ENCODE assay signal across 1 cellular context in the genomic region with DNA sequence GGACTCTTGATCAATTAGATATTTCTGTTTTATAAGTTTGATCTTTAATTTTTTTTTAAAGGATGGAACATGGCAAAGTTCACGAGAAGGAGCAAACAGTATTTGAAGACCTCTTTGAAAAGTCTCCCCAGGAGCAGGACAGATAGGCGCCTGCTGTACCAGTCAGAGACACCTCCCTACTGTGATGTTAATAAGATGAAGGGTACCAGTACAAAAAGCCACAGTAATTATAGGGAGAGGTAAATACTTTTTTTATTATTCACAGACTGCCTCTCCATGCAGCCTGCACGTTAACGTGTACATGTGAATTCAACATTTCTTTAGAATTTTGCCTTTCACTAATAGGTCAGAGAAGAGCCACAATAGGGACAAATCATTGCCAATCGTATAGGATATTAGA.
TF ChIP-seq lines count a peak whose summit lies in the region.

No MANE protein-coding gene starts in this region.

TF ChIP-seq in GM23338, 12 proteins besides CTCF, POLR2A, EP300 and RAD21 (continued from another document):
- TF ChIP-seq, protein P1, sequence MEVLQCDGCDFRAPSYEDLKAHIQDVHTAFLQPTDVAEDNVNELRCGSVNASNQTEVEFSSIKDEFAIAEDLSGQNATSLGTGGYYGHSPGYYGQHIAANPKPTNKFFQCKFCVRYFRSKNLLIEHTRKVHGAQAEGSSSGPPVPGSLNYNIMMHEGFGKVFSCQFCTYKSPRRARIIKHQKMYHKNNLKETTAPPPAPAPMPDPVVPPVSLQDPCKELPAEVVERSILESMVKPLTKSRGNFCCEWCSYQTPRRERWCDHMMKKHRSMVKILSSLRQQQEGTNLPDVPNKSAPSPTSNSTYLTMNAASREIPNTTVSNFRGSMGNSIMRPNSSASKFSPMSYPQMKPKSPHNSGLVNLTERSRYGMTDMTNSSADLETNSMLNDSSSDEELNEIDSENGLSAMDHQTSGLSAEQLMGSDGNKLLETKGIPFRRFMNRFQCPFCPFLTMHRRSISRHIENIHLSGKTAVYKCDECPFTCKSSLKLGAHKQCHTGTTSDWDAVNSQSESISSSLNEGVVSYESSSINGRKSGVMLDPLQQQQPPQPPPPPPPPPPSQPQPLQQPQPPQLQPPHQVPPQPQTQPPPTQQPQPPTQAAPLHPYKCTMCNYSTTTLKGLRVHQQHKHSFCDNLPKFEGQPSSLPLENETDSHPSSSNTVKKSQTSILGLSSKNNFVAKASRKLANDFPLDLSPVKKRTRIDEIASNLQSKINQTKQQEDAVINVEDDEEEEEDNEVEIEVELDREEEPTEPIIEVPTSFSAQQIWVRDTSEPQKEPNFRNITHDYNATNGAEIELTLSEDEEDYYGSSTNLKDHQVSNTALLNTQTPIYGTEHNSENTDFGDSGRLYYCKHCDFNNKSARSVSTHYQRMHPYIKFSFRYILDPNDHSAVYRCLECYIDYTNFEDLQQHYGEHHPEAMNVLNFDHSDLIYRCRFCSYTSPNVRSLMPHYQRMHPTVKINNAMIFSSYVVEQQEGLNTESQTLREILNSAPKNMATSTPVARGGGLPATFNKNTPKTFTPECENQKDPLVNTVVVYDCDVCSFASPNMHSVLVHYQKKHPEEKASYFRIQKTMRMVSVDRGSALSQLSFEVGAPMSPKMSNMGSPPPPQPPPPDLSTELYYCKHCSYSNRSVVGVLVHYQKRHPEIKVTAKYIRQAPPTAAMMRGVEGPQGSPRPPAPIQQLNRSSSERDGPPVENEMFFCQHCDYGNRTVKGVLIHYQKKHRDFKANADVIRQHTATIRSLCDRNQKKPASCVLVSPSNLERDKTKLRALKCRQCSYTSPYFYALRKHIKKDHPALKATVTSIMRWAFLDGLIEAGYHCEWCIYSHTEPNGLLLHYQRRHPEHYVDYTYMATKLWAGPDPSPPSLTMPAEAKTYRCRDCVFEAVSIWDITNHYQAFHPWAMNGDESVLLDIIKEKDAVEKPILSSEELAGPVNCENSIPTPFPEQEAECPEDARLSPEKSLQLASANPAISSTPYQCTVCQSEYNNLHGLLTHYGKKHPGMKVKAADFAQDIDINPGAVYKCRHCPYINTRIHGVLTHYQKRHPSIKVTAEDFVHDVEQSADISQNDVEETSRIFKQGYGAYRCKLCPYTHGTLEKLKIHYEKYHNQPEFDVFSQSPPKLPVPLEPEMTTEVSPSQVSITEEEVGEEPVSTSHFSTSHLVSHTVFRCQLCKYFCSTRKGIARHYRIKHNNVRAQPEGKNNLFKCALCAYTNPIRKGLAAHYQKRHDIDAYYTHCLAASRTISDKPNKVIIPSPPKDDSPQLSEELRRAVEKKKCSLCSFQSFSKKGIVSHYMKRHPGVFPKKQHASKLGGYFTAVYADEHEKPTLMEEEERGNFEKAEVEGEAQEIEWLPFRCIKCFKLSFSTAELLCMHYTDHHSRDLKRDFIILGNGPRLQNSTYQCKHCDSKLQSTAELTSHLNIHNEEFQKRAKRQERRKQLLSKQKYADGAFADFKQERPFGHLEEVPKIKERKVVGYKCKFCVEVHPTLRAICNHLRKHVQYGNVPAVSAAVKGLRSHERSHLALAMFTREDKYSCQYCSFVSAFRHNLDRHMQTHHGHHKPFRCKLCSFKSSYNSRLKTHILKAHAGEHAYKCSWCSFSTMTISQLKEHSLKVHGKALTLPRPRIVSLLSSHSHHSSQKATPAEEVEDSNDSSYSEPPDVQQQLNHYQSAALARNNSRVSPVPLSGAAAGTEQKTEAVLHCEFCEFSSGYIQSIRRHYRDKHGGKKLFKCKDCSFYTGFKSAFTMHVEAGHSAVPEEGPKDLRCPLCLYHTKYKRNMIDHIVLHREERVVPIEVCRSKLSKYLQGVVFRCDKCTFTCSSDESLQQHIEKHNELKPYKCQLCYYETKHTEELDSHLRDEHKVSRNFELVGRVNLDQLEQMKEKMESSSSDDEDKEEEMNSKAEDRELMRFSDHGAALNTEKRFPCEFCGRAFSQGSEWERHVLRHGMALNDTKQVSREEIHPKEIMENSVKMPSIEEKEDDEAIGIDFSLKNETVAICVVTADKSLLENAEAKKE (CRISPR knock-in tag; IDR thresholded peaks at IDR 0.05) = no peak
- TF ChIP-seq, protein P2, sequence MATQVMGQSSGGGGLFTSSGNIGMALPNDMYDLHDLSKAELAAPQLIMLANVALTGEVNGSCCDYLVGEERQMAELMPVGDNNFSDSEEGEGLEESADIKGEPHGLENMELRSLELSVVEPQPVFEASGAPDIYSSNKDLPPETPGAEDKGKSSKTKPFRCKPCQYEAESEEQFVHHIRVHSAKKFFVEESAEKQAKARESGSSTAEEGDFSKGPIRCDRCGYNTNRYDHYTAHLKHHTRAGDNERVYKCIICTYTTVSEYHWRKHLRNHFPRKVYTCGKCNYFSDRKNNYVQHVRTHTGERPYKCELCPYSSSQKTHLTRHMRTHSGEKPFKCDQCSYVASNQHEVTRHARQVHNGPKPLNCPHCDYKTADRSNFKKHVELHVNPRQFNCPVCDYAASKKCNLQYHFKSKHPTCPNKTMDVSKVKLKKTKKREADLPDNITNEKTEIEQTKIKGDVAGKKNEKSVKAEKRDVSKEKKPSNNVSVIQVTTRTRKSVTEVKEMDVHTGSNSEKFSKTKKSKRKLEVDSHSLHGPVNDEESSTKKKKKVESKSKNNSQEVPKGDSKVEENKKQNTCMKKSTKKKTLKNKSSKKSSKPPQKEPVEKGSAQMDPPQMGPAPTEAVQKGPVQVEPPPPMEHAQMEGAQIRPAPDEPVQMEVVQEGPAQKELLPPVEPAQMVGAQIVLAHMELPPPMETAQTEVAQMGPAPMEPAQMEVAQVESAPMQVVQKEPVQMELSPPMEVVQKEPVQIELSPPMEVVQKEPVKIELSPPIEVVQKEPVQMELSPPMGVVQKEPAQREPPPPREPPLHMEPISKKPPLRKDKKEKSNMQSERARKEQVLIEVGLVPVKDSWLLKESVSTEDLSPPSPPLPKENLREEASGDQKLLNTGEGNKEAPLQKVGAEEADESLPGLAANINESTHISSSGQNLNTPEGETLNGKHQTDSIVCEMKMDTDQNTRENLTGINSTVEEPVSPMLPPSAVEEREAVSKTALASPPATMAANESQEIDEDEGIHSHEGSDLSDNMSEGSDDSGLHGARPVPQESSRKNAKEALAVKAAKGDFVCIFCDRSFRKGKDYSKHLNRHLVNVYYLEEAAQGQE (IDR thresholded peaks at IDR 0.05; ENCODE audit: unreplicated experiment) = no peak
